In genomic region chr7:3013975-3014792, GRCh38 we compare ENCODE assay signal across 1 cellular context.
TF ChIP-seq lines count a peak whose summit lies in the region.

No MANE protein-coding gene starts in this region.

TF ChIP-seq in HepG2, 621 proteins besides CTCF, POLR2A, EP300 and RAD21:
- TF ChIP-seq THRA (CRISPR knock-in tag; IDR thresholded peaks at IDR 0.05; ENCODE audit: borderline replicate concordance): no peak
- TF ChIP-seq ZNF883 (CRISPR knock-in tag; IDR thresholded peaks at IDR 0.05; ENCODE audit: not compliant biosample characterization): no peak
- TF ChIP-seq ZNF253 (CRISPR knock-in tag; IDR thresholded peaks at IDR 0.05; ENCODE audit: borderline replicate concordance): no peak
- TF ChIP-seq BORCS8-MEF2B (CRISPR knock-in tag; IDR thresholded peaks at IDR 0.05): no peak
- TF ChIP-seq, protein P1, sequence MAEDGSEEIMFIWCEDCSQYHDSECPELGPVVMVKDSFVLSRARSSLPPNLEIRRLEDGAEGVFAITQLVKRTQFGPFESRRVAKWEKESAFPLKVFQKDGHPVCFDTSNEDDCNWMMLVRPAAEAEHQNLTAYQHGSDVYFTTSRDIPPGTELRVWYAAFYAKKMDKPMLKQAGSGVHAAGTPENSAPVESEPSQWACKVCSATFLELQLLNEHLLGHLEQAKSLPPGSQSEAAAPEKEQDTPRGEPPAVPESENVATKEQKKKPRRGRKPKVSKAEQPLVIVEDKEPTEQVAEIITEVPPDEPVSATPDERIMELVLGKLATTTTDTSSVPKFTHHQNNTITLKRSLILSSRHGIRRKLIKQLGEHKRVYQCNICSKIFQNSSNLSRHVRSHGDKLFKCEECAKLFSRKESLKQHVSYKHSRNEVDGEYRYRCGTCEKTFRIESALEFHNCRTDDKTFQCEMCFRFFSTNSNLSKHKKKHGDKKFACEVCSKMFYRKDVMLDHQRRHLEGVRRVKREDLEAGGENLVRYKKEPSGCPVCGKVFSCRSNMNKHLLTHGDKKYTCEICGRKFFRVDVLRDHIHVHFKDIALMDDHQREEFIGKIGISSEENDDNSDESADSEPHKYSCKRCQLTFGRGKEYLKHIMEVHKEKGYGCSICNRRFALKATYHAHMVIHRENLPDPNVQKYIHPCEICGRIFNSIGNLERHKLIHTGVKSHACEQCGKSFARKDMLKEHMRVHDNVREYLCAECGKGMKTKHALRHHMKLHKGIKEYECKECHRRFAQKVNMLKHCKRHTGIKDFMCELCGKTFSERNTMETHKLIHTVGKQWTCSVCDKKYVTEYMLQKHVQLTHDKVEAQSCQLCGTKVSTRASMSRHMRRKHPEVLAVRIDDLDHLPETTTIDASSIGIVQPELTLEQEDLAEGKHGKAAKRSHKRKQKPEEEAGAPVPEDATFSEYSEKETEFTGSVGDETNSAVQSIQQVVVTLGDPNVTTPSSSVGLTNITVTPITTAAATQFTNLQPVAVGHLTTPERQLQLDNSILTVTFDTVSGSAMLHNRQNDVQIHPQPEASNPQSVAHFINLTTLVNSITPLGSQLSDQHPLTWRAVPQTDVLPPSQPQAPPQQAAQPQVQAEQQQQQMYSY (CRISPR knock-in tag; IDR thresholded peaks at IDR 0.05): no peak
- TF ChIP-seq ZNF337 (CRISPR knock-in tag; IDR thresholded peaks at IDR 0.05; ENCODE audit: borderline replicate concordance, low read depth): no peak
- TF ChIP-seq, protein P2, sequence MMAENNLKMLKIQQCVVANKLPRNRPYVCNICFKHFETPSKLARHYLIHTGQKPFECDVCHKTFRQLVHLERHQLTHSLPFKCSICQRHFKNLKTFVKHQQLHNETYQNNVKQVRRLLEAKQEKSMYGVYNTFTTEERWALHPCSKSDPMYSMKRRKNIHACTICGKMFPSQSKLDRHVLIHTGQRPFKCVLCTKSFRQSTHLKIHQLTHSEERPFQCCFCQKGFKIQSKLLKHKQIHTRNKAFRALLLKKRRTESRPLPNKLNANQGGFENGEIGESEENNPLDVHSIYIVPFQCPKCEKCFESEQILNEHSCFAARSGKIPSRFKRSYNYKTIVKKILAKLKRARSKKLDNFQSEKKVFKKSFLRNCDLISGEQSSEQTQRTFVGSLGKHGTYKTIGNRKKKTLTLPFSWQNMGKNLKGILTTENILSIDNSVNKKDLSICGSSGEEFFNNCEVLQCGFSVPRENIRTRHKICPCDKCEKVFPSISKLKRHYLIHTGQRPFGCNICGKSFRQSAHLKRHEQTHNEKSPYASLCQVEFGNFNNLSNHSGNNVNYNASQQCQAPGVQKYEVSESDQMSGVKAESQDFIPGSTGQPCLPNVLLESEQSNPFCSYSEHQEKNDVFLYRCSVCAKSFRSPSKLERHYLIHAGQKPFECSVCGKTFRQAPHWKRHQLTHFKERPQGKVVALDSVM (CRISPR knock-in tag; IDR thresholded peaks at IDR 0.05): no peak
- no peak for TF ChIP-seq ZNF75D (CRISPR knock-in tag; IDR thresholded peaks at IDR 0.05; ENCODE audit: borderline replicate concordance)
- TF ChIP-seq, protein P3, sequence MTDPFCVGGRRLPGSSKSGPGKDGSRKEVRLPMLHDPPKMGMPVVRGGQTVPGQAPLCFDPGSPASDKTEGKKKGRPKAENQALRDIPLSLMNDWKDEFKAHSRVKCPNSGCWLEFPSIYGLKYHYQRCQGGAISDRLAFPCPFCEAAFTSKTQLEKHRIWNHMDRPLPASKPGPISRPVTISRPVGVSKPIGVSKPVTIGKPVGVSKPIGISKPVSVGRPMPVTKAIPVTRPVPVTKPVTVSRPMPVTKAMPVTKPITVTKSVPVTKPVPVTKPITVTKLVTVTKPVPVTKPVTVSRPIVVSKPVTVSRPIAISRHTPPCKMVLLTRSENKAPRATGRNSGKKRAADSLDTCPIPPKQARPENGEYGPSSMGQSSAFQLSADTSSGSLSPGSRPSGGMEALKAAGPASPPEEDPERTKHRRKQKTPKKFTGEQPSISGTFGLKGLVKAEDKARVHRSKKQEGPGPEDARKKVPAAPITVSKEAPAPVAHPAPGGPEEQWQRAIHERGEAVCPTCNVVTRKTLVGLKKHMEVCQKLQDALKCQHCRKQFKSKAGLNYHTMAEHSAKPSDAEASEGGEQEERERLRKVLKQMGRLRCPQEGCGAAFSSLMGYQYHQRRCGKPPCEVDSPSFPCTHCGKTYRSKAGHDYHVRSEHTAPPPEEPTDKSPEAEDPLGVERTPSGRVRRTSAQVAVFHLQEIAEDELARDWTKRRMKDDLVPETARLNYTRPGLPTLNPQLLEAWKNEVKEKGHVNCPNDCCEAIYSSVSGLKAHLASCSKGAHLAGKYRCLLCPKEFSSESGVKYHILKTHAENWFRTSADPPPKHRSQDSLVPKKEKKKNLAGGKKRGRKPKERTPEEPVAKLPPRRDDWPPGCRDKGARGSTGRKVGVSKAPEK (CRISPR knock-in tag; IDR thresholded peaks at IDR 0.05; ENCODE audit: borderline replicate concordance): no peak
- TF ChIP-seq ATRX (CRISPR knock-in tag; IDR thresholded peaks at IDR 0.05; ENCODE audit: borderline replicate concordance): no peak
- no peak for TF ChIP-seq ZNF362 (CRISPR knock-in tag; IDR thresholded peaks at IDR 0.05; ENCODE audit: borderline replicate concordance)
- no peak for TF ChIP-seq GTF2F1 (IDR thresholded peaks at IDR 0.05; ENCODE audit: low read length)
- no peak for TF ChIP-seq CBFB (CRISPR knock-in tag; IDR thresholded peaks at IDR 0.05)
- TF ChIP-seq ZNF557 (CRISPR knock-in tag; IDR thresholded peaks at IDR 0.05): no peak
- TF ChIP-seq ZNF263 (CRISPR knock-in tag; IDR thresholded peaks at IDR 0.05): no peak
